20 cellular contexts compared by ENCODE assay signal in genomic region chr3:183340222-183340621, GRCh38.
"Had no signal": no experiment of that assay in that cellular context is flagged by ENCODE, and none has a peak within 500 bp of the region (broad histone marks: within the 10 kb centered on the region; RNA-seq: fewer than 3 reads in every experiment).

No MANE protein-coding gene starts in this region.

- H3K4me3 ChIP-seq: left ventricle myocardium inferior, lung, mucosa of descending colon, ovary, right atrium auricular region, skin epidermis, suprapubic skin, thoracic aorta, tibial artery, upper lobe of right lung had no signal

- H3K36me3 ChIP-seq: left ventricle myocardium inferior, ovary, right atrium auricular region, suprapubic skin, thoracic aorta, tibial artery, upper lobe of right lung had no signal

- H3K27ac ChIP-seq: left ventricle myocardium inferior, ovary, right atrium auricular region, skin epidermis, suprapubic skin, thoracic aorta, tibial artery, upper lobe of right lung had no signal

- DNase-seq: islet precursor cell; left ventricle myocardium inferior; midbrain; mucosa of descending colon; naive thymus-derived CD4-positive, alpha-beta T cell; ovary; stimulated activated CD4-positive, alpha-beta T cell treated with anti-CD3 and anti-CD28 coated beads, Interleukin-12 subunit alpha, Interleukin-12 subunit beta, amount 100 ng/mL, for 4 hours; stimulated activated CD4-positive, alpha-beta T cell treated with anti-CD3 and anti-CD28 coated beads, Interleukin-4, amount 100 ng/mL, for 24 hours; stimulated activated naive CD4-positive, alpha-beta T cell; tibial artery; trophoblast cell; upper lobe of right lung had no signal

- H3K9me3 ChIP-seq: mucosa of descending colon, ovary, right atrium auricular region, suprapubic skin, thoracic aorta, tibial artery, upper lobe of right lung had no signal

- ATAC-seq: mucosa of descending colon; naive thymus-derived CD4-positive, alpha-beta T cell; natural killer cell treated with Interleukin-12 subunit alpha and Interleukin-12 subunit beta and Interleukin-15 and Interleukin-18, amount 100 ng/mL, for 72 hours; sciatic nerve; stimulated activated effector memory CD8-positive, alpha-beta T cell treated with anti-CD3 and anti-CD28 coated beads, Interleukin-12 subunit alpha, Interleukin-12 subunit beta, amount 100 ng/mL, for 72 hours; upper lobe of right lung had no signal

- H3K27me3 ChIP-seq: ovary, right atrium auricular region, suprapubic skin, tibial artery, upper lobe of right lung had no signal

- H3K4me1 ChIP-seq: left ventricle myocardium inferior, right atrium auricular region, suprapubic skin, tibial artery, upper lobe of right lung had no signal
